31 cellular contexts compared by ENCODE assay signal in genomic region chr2:232376260-232376659, GRCh38. TPM values are rescaled to one million over a fixed set of nuclear protein-coding genes. Genes with fewer than 3 reads are reported as not detected.
"Had no signal": no experiment of that assay in that cellular context is flagged by ENCODE, and none has a peak within 500 bp of the region (broad histone marks: within the 10 kb centered on the region; RNA-seq: fewer than 3 reads in every experiment).

No MANE protein-coding gene starts in this region.

- H3K27me3 ChIP-seq: pancreas, testis, vagina had no signal

- H3K4me3 Mint-ChIP-seq: activated CD4-positive, alpha-beta memory T cell treated with anti-CD3 and anti-CD28 coated beads, Interleukin-2, amount 10 ng/mL, durations not matched to agents 7 days and 5 days; activated CD4-positive, alpha-beta T cell treated with anti-CD3 and anti-CD28 coated beads, Interleukin-2, amount 10 ng/mL, durations not matched to agents 24 days and 14 days; activated T-cell treated with anti-CD3 and anti-CD28 coated beads, Interleukin-2, amount 50 U/mL, for 4 hours; activated T-helper 17 cell treated with anti-CD3 and anti-CD28 coated beads, Interleukin-2, amount 50 U/mL, for 72 hours; endodermal cell; mesothelial cell of epicardium; naive thymus-derived CD4-positive, alpha-beta T cell; T-helper 1 cell treated with Interleukin-12 subunit alpha and Interleukin-12 subunit beta and Interleukin-4 antibody, amounts not matched to agents 30 μg/mL and 1 μg/mL, for 36 hours; type B pancreatic cell had no signal

- H3K27ac ChIP-seq: esophagus muscularis mucosa, foreskin keratinocyte, heart right ventricle, pancreas, psoas muscle, testis, vagina, WERI-Rb-1 had no signal

- H3K9me3 ChIP-seq: esophagus muscularis mucosa, heart right ventricle, pancreas, psoas muscle, testis, vagina had no signal

- ATAC-seq: activated T-cell treated with anti-CD3 and anti-CD28 coated beads, Interleukin-2, amount 50 U/mL, for 4 hours; activated T-helper 17 cell treated with anti-CD3 and anti-CD28 coated beads, Interleukin-2, amount 50 U/mL, for 72 hours; foreskin keratinocyte; heart right ventricle; left cardiac atrium; left ventricle myocardium superior; naive thymus-derived CD4-positive, alpha-beta T cell; pancreas; psoas muscle had no signal

- H3K27ac Mint-ChIP-seq: activated CD4-positive, alpha-beta memory T cell treated with anti-CD3 and anti-CD28 coated beads, Interleukin-2, amount 10 ng/mL, durations not matched to agents 7 days and 5 days; activated CD4-positive, alpha-beta T cell treated with anti-CD3 and anti-CD28 coated beads, Interleukin-2, amount 10 ng/mL, durations not matched to agents 24 days and 14 days; activated T-helper 17 cell treated with anti-CD3 and anti-CD28 coated beads, Interleukin-2, amount 50 U/mL, for 72 hours; endodermal cell; mesothelial cell of epicardium; T-helper 1 cell treated with Interleukin-12 subunit alpha and Interleukin-12 subunit beta and Interleukin-4 antibody, amounts not matched to agents 30 μg/mL and 1 μg/mL, for 36 hours; type B pancreatic cell had no signal

- H3K36me3 ChIP-seq: esophagus muscularis mucosa, heart right ventricle, pancreas, vagina, WERI-Rb-1 had no signal

- H3K4me1 ChIP-seq: esophagus muscularis mucosa, foreskin keratinocyte, heart right ventricle, pancreas, psoas muscle, testis, vagina had no signal

- DNase-seq: activated CD4-positive, alpha-beta memory T cell treated with anti-CD3 and anti-CD28 coated beads, Interleukin-2, amount 10 ng/mL, durations not matched to agents 7 days and 5 days; activated CD4-positive, alpha-beta T cell treated with anti-CD3 and anti-CD28 coated beads, Interleukin-2, amount 10 ng/mL, durations not matched to agents 24 days and 14 days; activated CD4-positive, CD25-positive, alpha-beta regulatory T cell treated with anti-CD3 and anti-CD28 coated beads, Interleukin-2, amount 50 U/mL, for 72 hours; activated CD8-positive, alpha-beta memory T cell treated with anti-CD3 and anti-CD28 coated beads, Interleukin-2, amount 50 U/mL, for 48 hours; activated gamma-delta T cell treated with Interleukin-2 at 50 U/mL for 16 hours; activated naive CD4-positive, alpha-beta T cell treated with anti-CD3 and anti-CD28 coated beads, Interleukin-2, amount 50 U/mL, for 16 hours; activated T-cell treated with anti-CD3 and anti-CD28 coated beads, Interleukin-2, amount 50 U/mL, for 4 hours; amniotic stem cell; central memory CD4-positive, alpha-beta T cell; endodermal cell; foreskin keratinocyte; heart right ventricle; left cardiac atrium; left ventricle myocardium superior; mammary epithelial cell; naive thymus-derived CD4-positive, alpha-beta T cell; nucleus accumbens; stimulated activated CD4-positive, alpha-beta T cell treated with anti-CD3 and anti-CD28 coated beads, Interleukin-2, amount 100 ng/mL, for 48 hours; stimulated activated naive CD4-positive, alpha-beta T cell treated with Interleukin-2 at 50 U/mL for 16 hours; T-helper 9 cell; testis; WERI-Rb-1 had no signal

- H3K9me3 Mint-ChIP-seq: activated CD4-positive, alpha-beta memory T cell treated with anti-CD3 and anti-CD28 coated beads, Interleukin-2, amount 10 ng/mL, durations not matched to agents 7 days and 5 days; activated CD4-positive, alpha-beta T cell treated with anti-CD3 and anti-CD28 coated beads, Interleukin-2, amount 10 ng/mL, durations not matched to agents 24 days and 14 days; activated T-cell treated with anti-CD3 and anti-CD28 coated beads, Interleukin-2, amount 50 U/mL, for 4 hours; activated T-helper 17 cell treated with anti-CD3 and anti-CD28 coated beads, Interleukin-2, amount 50 U/mL, for 72 hours; endodermal cell; mesothelial cell of epicardium; naive thymus-derived CD4-positive, alpha-beta T cell; T-helper 1 cell treated with Interleukin-12 subunit alpha and Interleukin-12 subunit beta and Interleukin-4 antibody, amounts not matched to agents 30 μg/mL and 1 μg/mL, for 36 hours; type B pancreatic cell had no signal

- H3K4me1 Mint-ChIP-seq: activated CD4-positive, alpha-beta memory T cell treated with anti-CD3 and anti-CD28 coated beads, Interleukin-2, amount 10 ng/mL, durations not matched to agents 7 days and 5 days; activated CD4-positive, alpha-beta T cell treated with anti-CD3 and anti-CD28 coated beads, Interleukin-2, amount 10 ng/mL, durations not matched to agents 24 days and 14 days; activated T-helper 17 cell treated with anti-CD3 and anti-CD28 coated beads, Interleukin-2, amount 50 U/mL, for 72 hours; endodermal cell; mesothelial cell of epicardium; naive thymus-derived CD4-positive, alpha-beta T cell had no signal

- H3K27me3 Mint-ChIP-seq: activated CD4-positive, alpha-beta memory T cell treated with anti-CD3 and anti-CD28 coated beads, Interleukin-2, amount 10 ng/mL, durations not matched to agents 7 days and 5 days; activated CD4-positive, alpha-beta T cell treated with anti-CD3 and anti-CD28 coated beads, Interleukin-2, amount 10 ng/mL, durations not matched to agents 24 days and 14 days; activated T-helper 17 cell treated with anti-CD3 and anti-CD28 coated beads, Interleukin-2, amount 50 U/mL, for 72 hours; naive thymus-derived CD4-positive, alpha-beta T cell had no signal

- H3K4me3 ChIP-seq: esophagus muscularis mucosa, heart right ventricle, pancreas, psoas muscle, testis, vagina had no signal

- H3K36me3 Mint-ChIP-seq: mesothelial cell of epicardium; naive thymus-derived CD4-positive, alpha-beta T cell; type B pancreatic cell had no signal

RNA-seq across cellular contexts. Expression of gene ALPP, which starts 2.3 kb away (rescaled TPM):
- total RNA-seq: activated CD4-positive, alpha-beta memory T cell treated with anti-CD3 and anti-CD28 coated beads, Interleukin-2, amount 10 ng/mL, durations not matched to agents 7 days and 5 days; activated CD4-positive, alpha-beta T cell treated with anti-CD3 and anti-CD28 coated beads, Interleukin-2, amount 10 ng/mL, durations not matched to agents 24 days and 14 days; activated T-cell treated with anti-CD3 and anti-CD28 coated beads, Interleukin-2, amount 50 U/mL, for 4 hours; endodermal cell; foreskin keratinocyte; heart right ventricle; left cardiac atrium; left ventricle myocardium superior; mammary epithelial cell; mesothelial cell of epicardium; pancreas; psoas muscle; skeletal muscle tissue; vagina had no signal

RNA-seq across cellular contexts. Expression of gene ALPG, which starts 30.4 kb away (rescaled TPM):
- total RNA-seq: activated CD4-positive, alpha-beta memory T cell treated with anti-CD3 and anti-CD28 coated beads, Interleukin-2, amount 10 ng/mL, durations not matched to agents 7 days and 5 days; activated CD4-positive, alpha-beta T cell treated with anti-CD3 and anti-CD28 coated beads, Interleukin-2, amount 10 ng/mL, durations not matched to agents 24 days and 14 days; activated T-cell treated with anti-CD3 and anti-CD28 coated beads, Interleukin-2, amount 50 U/mL, for 4 hours; activated T-helper 17 cell treated with anti-CD3 and anti-CD28 coated beads, Interleukin-2, amount 50 U/mL, for 72 hours; endodermal cell; esophagus muscularis mucosa; foreskin keratinocyte; heart right ventricle; left cardiac atrium; left ventricle myocardium superior; mammary epithelial cell; mesothelial cell of epicardium; naive thymus-derived CD4-positive, alpha-beta T cell; pancreas; psoas muscle; skeletal muscle tissue; vagina had no signal
